ENCODE assay signal across 8 cellular contexts in genomic region chr20:36836591-36837329, GRCh38. TPM values are rescaled to one million over a fixed set of nuclear protein-coding genes. Genes with fewer than 3 reads are reported as not detected.
DNase-seq lines count a peak whose midpoint lies in the region; ATAC-seq and TF ChIP-seq lines count a peak whose summit lies in the region.

No MANE protein-coding gene starts in this region.

- CTCF ChIA-PET in HEK293T (lab: Yijun Ruan, JAX) = interaction anchor here (1.0 to 2.4 kb wide), 5 partner anchors 10 to 63 kb away, joined by 3 to 25 read pairs (median 8); partner anchors contain the start of gene DSN1
- CTCF ChIA-PET in activated naive CD4-positive, alpha-beta T cell treated with anti-CD3 and anti-CD28 coated beads, Interleukin-2, amount 10 ng/mL, durations not matched to agents 7 days and 5 days (lab: Charles Lee) = interaction anchor here (0.6 to 4.0 kb wide), 10 partner anchors 9 to 86 kb away, joined by 3 to 30 read pairs (median 6); no protein-coding TSS in a partner anchor

- POLR2A ChIA-PET in HEK293T (lab: Yijun Ruan, JAX) = interaction anchor here (0.6 to 2.3 kb wide), 5 partner anchors 11 to 63 kb away, joined by 3 to 9 read pairs (median 5); partner anchors contain the start of gene DSN1

- H3K27ac ChIP-seq in OCI-LY3 (ENCODE audit: low read length) = peak overlapping the region; percentile 70

- H3K4me3 Mint-ChIP-seq in activated naive CD4-positive, alpha-beta T cell treated with anti-CD3 and anti-CD28 coated beads, Interleukin-2, amount 10 ng/mL, durations not matched to agents 7 days and 5 days = peak overlapping the region; percentile 63

- ATAC-seq in left cardiac atrium (no peak), GM21447 (IDR thresholded peaks at IDR 0.05; ENCODE audit: unreplicated experiment) (no peak), GM19328 (IDR thresholded peaks at IDR 0.05; ENCODE audit: unreplicated experiment) (no peak)

- H3K79me2 ChIP-seq in OCI-LY3 (ENCODE audit: low read length) = no peaks in the 10 kb centered on the region

- peak overlapping the region; percentile 69 for H3K9ac ChIP-seq in OCI-LY3 (ENCODE audit: low read length)

- intact Hi-C loops in left cardiac atrium (cut with DNase I) = no loop called here

- no peaks in the 10 kb centered on the region for H3K27me3 ChIP-seq in OCI-LY3 (ENCODE audit: low read depth, low read length)

- H3K4me1 Mint-ChIP-seq in activated naive CD4-positive, alpha-beta T cell treated with anti-CD3 and anti-CD28 coated beads, Interleukin-2, amount 10 ng/mL, durations not matched to agents 7 days and 5 days = peaks cover 37% of the 10 kb centered on the region

- no peaks in the 10 kb centered on the region for H3K36me3 Mint-ChIP-seq in activated naive CD4-positive, alpha-beta T cell treated with anti-CD3 and anti-CD28 coated beads, Interleukin-2, amount 10 ng/mL, durations not matched to agents 7 days and 5 days

- H3K27me3 Mint-ChIP-seq in activated naive CD4-positive, alpha-beta T cell treated with anti-CD3 and anti-CD28 coated beads, Interleukin-2, amount 10 ng/mL, durations not matched to agents 7 days and 5 days = no peaks in the 10 kb centered on the region

- no peaks in the 10 kb centered on the region for H4K20me1 ChIP-seq in OCI-LY3 (ENCODE audit: insufficient read depth, low read length)

- no peaks in the 10 kb centered on the region for H3K9me3 Mint-ChIP-seq in activated naive CD4-positive, alpha-beta T cell treated with anti-CD3 and anti-CD28 coated beads, Interleukin-2, amount 10 ng/mL, durations not matched to agents 7 days and 5 days

- DNase-seq in COLO668 (lab: John Stamatoyannopoulos, UW; ENCODE audit: unreplicated experiment) (peak; percentile 71), HEK293T (ENCODE audit: extremely low spot score) (peak; percentile 78), left cardiac atrium (peak; percentile 60)
- peak; percentile 77 for DNase-seq in activated naive CD4-positive, alpha-beta T cell treated with anti-CD3 and anti-CD28 coated beads, Interleukin-2, amount 10 ng/mL, durations not matched to agents 7 days and 5 days
- peak; percentile 49 to 67 (median 64) for DNase-seq in stimulated activated CD4-positive, alpha-beta T cell treated with anti-CD3 and anti-CD28 coated beads, Interleukin-12 subunit alpha, Interleukin-12 subunit beta, amount 100 ng/mL, for 48 hours (ENCODE audit: low read depth in 2 of 3, low spot score in 1 of 3)

- H3K36me3 ChIP-seq in OCI-LY3 (replicated peaks; ENCODE audit: low read depth, low read length) = peaks cover 5% of the 10 kb centered on the region

- no peak overlapping the region; the same call in 1 of the 2 replicates for H2AFZ ChIP-seq in OCI-LY3 (ENCODE audit: low read depth, low read length)

- H3K4me3 ChIP-seq in OCI-LY3 (ENCODE audit: low read length) = peak overlapping the region; percentile 70

- no peaks in the 10 kb centered on the region for H3K9me3 ChIP-seq in OCI-LY3 (ENCODE audit: insufficient read depth, low read length)

- H3K4me2 ChIP-seq in OCI-LY3 (ENCODE audit: low read length) = peak overlapping the region; percentile 82

- peak; percentile 91 for TF ChIP-seq CTCF in OCI-LY3 (IDR thresholded peaks at IDR 0.05; ENCODE audit: low read depth, low read length)

- peaks cover 30% of the 10 kb centered on the region for H3K4me1 ChIP-seq in OCI-LY3 (ENCODE audit: low read length)

- peak overlapping the region; percentile 86 for H3K27ac Mint-ChIP-seq in activated naive CD4-positive, alpha-beta T cell treated with anti-CD3 and anti-CD28 coated beads, Interleukin-2, amount 10 ng/mL, durations not matched to agents 7 days and 5 days

TF ChIP-seq in HEK293T, 16 proteins besides CTCF, POLR2A, EP300 and RAD21:
- TF ChIP-seq BHLHE40 (IDR thresholded peaks at IDR 0.05; ENCODE audit: borderline replicate concordance) = no peak
- TF ChIP-seq SUZ12 (IDR thresholded peaks at IDR 0.05) = no peak
- no peak for TF ChIP-seq CTBP1 (IDR thresholded peaks at IDR 0.05; ENCODE audit: borderline replicate concordance)
- TF ChIP-seq TARDBP (IDR thresholded peaks at IDR 0.05) = no peak
- TF ChIP-seq FOXK2 (IDR thresholded peaks at IDR 0.05) = no peak
- TF ChIP-seq ZNF384 (IDR thresholded peaks at IDR 0.05) = no peak
- no peak for TF ChIP-seq PKNOX1 (IDR thresholded peaks at IDR 0.05)
- TF ChIP-seq NFRKB (IDR thresholded peaks at IDR 0.05) = no peak
- no peak for TF ChIP-seq ELF4 (IDR thresholded peaks at IDR 0.05)
- no peak for TF ChIP-seq FOXM1 (IDR thresholded peaks at IDR 0.05; ENCODE audit: borderline replicate concordance)
TF ChIP-seq in HEK293T: peak in this region for 0.

RNA-seq across cellular contexts. Expression of gene TLDC2, which starts 39.2 kb away (rescaled TPM):
- under 1 TPM in 1 of 2 donors, not detected in 1; 0.18 TPM for total RNA-seq in left cardiac atrium
